ENCODE assay signal across 3 cellular contexts in the genomic region with DNA sequence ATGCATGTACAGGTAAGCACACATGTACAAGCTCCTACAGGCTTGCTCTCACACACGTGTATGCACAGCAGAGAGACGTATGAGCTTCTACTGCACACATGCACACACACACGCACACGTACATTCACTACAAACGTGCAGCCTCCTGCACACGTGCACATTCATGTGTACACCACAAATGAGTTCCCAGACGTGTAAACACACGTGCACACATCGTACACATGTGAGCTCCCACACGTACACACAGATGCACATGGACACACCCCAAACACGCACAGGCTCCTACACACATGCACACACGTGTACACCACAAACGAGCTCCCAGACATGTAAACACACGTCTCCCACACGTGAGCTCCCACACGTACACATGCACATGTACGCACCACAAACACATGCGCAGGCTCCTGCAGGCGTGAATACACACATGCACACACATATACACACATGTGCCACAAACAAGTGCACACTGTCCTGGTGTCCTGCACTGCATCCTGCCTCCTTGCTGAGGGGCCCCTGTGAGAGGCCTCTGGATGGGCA.
TF ChIP-seq lines count a peak whose summit lies in the region.

No MANE protein-coding gene starts in this region.

TF ChIP-seq in GM12891, 5 proteins besides CTCF, POLR2A, EP300 and RAD21:
- TF ChIP-seq PAX5 (IDR thresholded peaks at IDR 0.05; ENCODE audit: insufficient read depth, low read length, severe bottlenecking) (no peak), SPI1 (IDR thresholded peaks at IDR 0.05; ENCODE audit: low read depth, low read length) (no peak), TAF1 (IDR thresholded peaks at IDR 0.05; ENCODE audit: low read depth, low read length) (no peak)

TF ChIP-seq in IMR-90, 13 proteins besides CTCF, POLR2A, EP300 and RAD21 (continued from another document):
- TF ChIP-seq MXI1 (IDR thresholded peaks at IDR 0.05; ENCODE audit: borderline replicate concordance, low read depth, low read length) (no peak), RCOR1 (IDR thresholded peaks at IDR 0.05; ENCODE audit: insufficient replicate concordance, low read length) (no peak), RFX5 (IDR thresholded peaks at IDR 0.05; ENCODE audit: low read depth, low read length) (no peak), ELK1 (IDR thresholded peaks at IDR 0.05; ENCODE audit: borderline replicate concordance, low read depth, low read length) (no peak), MAZ (IDR thresholded peaks at IDR 0.05; ENCODE audit: borderline replicate concordance, low read depth, low read length) (no peak), MAFK (IDR thresholded peaks at IDR 0.05; ENCODE audit: low read depth, low read length) (no peak), FOS (IDR thresholded peaks at IDR 0.05; ENCODE audit: low read depth, low read length) (no peak), CEBPB (IDR thresholded peaks at IDR 0.05; ENCODE audit: low read depth, low read length) (no peak), CHD1 (IDR thresholded peaks at IDR 0.05; ENCODE audit: low read depth, low read length) (no peak), NFE2L2 (IDR thresholded peaks at IDR 0.05; ENCODE audit: low read depth, low read length) (no peak), SMC3 (IDR thresholded peaks at IDR 0.05; ENCODE audit: low read depth, low read length) (no peak)

TF ChIP-seq in endothelial cell of umbilical vein, 7 proteins besides CTCF, POLR2A, EP300 and RAD21 (continued from another document):
- TF ChIP-seq EZH2 (IDR thresholded peaks at IDR 0.05; ENCODE audit: borderline replicate concordance, low read depth, low read length, severe bottlenecking) (no peak), POLR2AphosphoS5 (IDR thresholded peaks at IDR 0.05; ENCODE audit: insufficient read depth, low read depth, low read length) (no peak), MAX (IDR thresholded peaks at IDR 0.05; ENCODE audit: insufficient read depth, insufficient read length) (peak; percentile 4)
